9 cellular contexts compared by ENCODE assay signal in genomic region chr1:6922096-6922931, GRCh38.
DNase-seq lines count a peak whose midpoint lies in the region; ATAC-seq and TF ChIP-seq lines count a peak whose summit lies in the region.
"Had no signal": no experiment of that assay in that cellular context is flagged by ENCODE, and none has a peak within 500 bp of the region (broad histone marks: within the 10 kb centered on the region; RNA-seq: fewer than 3 reads in every experiment).

No MANE protein-coding gene starts in this region.

- H3K36me3 Mint-ChIP-seq in activated T-helper 1 cell treated with anti-CD3 and anti-CD28 coated beads, Interleukin-12 subunit alpha, Interleukin-12 subunit beta, Interleukin-2, Interleukin-4 antibody, amounts not matched to agents 30 ng/mL and 10 ng/mL and 1 ng/mL, durations not matched to agents 14 hours and 24 hours and 36 hours (ENCODE audit: low read depth) = no peaks in the 10 kb centered on the region

- DNase-seq in NCI-H2227 treated with DMSO at 0.1 percent for 48 hours (lab: John Stamatoyannopoulos, UW) (peak; percentile 85), epithelial cell of prostate (ENCODE audit: low read depth, low spot score) (peak; percentile 24), NCI-H1048 (lab: John Stamatoyannopoulos, UW) (no peak), T-helper 9 cell (no peak)
- DNase-seq in activated T-helper 1 cell treated with anti-CD3 and anti-CD28 coated beads, Interleukin-12 subunit alpha, Interleukin-12 subunit beta, Interleukin-2, Interleukin-4 antibody, amounts not matched to agents 30 ng/mL and 10 ng/mL and 1 ng/mL, durations not matched to agents 14 hours and 24 hours and 36 hours (ENCODE audit: low spot score) = no peak
- DNase-seq: KBM-7 had no signal

- no peaks in the 10 kb centered on the region for H3K27me3 ChIP-seq in BLaER1
- no peaks in the 10 kb centered on the region for H3K27me3 ChIP-seq in neural cell (ENCODE audit: insufficient read depth, low read depth, low read length)

- no peak overlapping the region for H3K4me3 Mint-ChIP-seq in activated T-helper 1 cell treated with anti-CD3 and anti-CD28 coated beads, Interleukin-12 subunit alpha, Interleukin-12 subunit beta, Interleukin-2, Interleukin-4 antibody, amounts not matched to agents 30 ng/mL and 10 ng/mL and 1 ng/mL, durations not matched to agents 14 hours and 24 hours and 36 hours

- ATAC-seq in GM21526 (IDR thresholded peaks at IDR 0.05; ENCODE audit: low FRiP score, unreplicated experiment) = no peak

- H3K4me2 ChIP-seq in BLaER1 (peak overlapping the region; percentile 65), neural cell (ENCODE audit: low read length) (no peak overlapping the region)

- H3K9ac ChIP-seq in BLaER1 (no peak overlapping the region), neural cell (ENCODE audit: low read length) (no peak overlapping the region)

- peak; percentile 13 for TF ChIP-seq RAD21 in neural cell (conservative IDR thresholded peaks at IDR 0.05)

- TF ChIP-seq EP300 in neural cell (conservative IDR thresholded peaks at IDR 0.05; ENCODE audit: poor library complexity, severe bottlenecking) = peak; percentile 10

- no peaks in the 10 kb centered on the region for H3K27me3 Mint-ChIP-seq in activated T-helper 1 cell treated with anti-CD3 and anti-CD28 coated beads, Interleukin-12 subunit alpha, Interleukin-12 subunit beta, Interleukin-2, Interleukin-4 antibody, amounts not matched to agents 30 ng/mL and 10 ng/mL and 1 ng/mL, durations not matched to agents 14 hours and 24 hours and 36 hours (ENCODE audit: insufficient read depth)

- H3K79me2 ChIP-seq in neural cell (replicated peaks; ENCODE audit: insufficient read depth, low read length) = no peaks in the 10 kb centered on the region

- H3K9me3 ChIP-seq in BLaER1 (peaks cover 19% of the 10 kb centered on the region), neural cell (ENCODE audit: low read length) (no peaks in the 10 kb centered on the region)

- no peak for TF ChIP-seq CTCF in neural cell (IDR thresholded peaks at IDR 0.05; ENCODE audit: poor library complexity, severe bottlenecking)

- H3K27ac ChIP-seq in BLaER1 (no peak overlapping the region), epithelial cell of prostate (no peak overlapping the region), neural cell (ENCODE audit: low read length) (peak overlapping the region; percentile 18)

- no peaks in the 10 kb centered on the region for H3K4me1 Mint-ChIP-seq in activated T-helper 1 cell treated with anti-CD3 and anti-CD28 coated beads, Interleukin-12 subunit alpha, Interleukin-12 subunit beta, Interleukin-2, Interleukin-4 antibody, amounts not matched to agents 30 ng/mL and 10 ng/mL and 1 ng/mL, durations not matched to agents 14 hours and 24 hours and 36 hours (ENCODE audit: low read depth)

- H3K9me2 ChIP-seq in neural cell (ENCODE audit: insufficient read depth, low read length) = no peaks in the 10 kb centered on the region

- no peaks in the 10 kb centered on the region for H3K36me3 ChIP-seq in BLaER1
- no peaks in the 10 kb centered on the region for H3K36me3 ChIP-seq in neural cell (ENCODE audit: insufficient read depth, low read length)

- H3K9me3 Mint-ChIP-seq in activated T-helper 1 cell treated with anti-CD3 and anti-CD28 coated beads, Interleukin-12 subunit alpha, Interleukin-12 subunit beta, Interleukin-2, Interleukin-4 antibody, amounts not matched to agents 30 ng/mL and 10 ng/mL and 1 ng/mL, durations not matched to agents 14 hours and 24 hours and 36 hours = no peaks in the 10 kb centered on the region

- no peak overlapping the region for H2AFZ ChIP-seq in neural cell (ENCODE audit: low read depth, low read length)

- intact Hi-C loops in activated T-helper 1 cell treated with anti-CD3 and anti-CD28 coated beads, Interleukin-12 subunit alpha, Interleukin-12 subunit beta, Interleukin-2, Interleukin-4 antibody, amounts not matched to agents 30 ng/mL and 10 ng/mL and 1 ng/mL, durations not matched to agents 14 hours and 24 hours and 36 hours (cut with micrococcal nuclease) = no loop called here

- H4K20me1 ChIP-seq in BLaER1 (no peaks in the 10 kb centered on the region), neural cell (ENCODE audit: insufficient read depth) (no peaks in the 10 kb centered on the region)

- no peak overlapping the region for H3K27ac Mint-ChIP-seq in activated T-helper 1 cell treated with anti-CD3 and anti-CD28 coated beads, Interleukin-12 subunit alpha, Interleukin-12 subunit beta, Interleukin-2, Interleukin-4 antibody, amounts not matched to agents 30 ng/mL and 10 ng/mL and 1 ng/mL, durations not matched to agents 14 hours and 24 hours and 36 hours

- H3K4me3 ChIP-seq in BLaER1 = no peak overlapping the region
- H3K4me3 ChIP-seq in neural cell (ENCODE audit: low read length) = no peak overlapping the region

- no peaks in the 10 kb centered on the region for H3F3A ChIP-seq in neural cell (ENCODE audit: insufficient read depth, low read length, poor library complexity, severe bottlenecking)

- H3K4me1 ChIP-seq in BLaER1 = peaks cover 73% of the 10 kb centered on the region

TF ChIP-seq in neural cell, 6 proteins besides CTCF, POLR2A, EP300 and RAD21:
- TF ChIP-seq POLR2AphosphoS5 (IDR thresholded peaks at IDR 0.05) (no peak), SMC3 (conservative IDR thresholded peaks at IDR 0.05; ENCODE audit: poor library complexity) (no peak), MXI1 (conservative IDR thresholded peaks at IDR 0.05; ENCODE audit: poor library complexity, severe bottlenecking) (peak; percentile 51)

Comparison
In these comparisons a context has a peak if more than half of its experiments do, and no peak if none do; other contexts are left out.
1. DNase-seq: peak in NCI-H2227 treated with DMSO at 0.1 percent for 48 hours (single experiment) and epithelial cell of prostate (single experiment); none in activated T-helper 1 cell treated with anti-CD3 and anti-CD28 coated beads, Interleukin-12 subunit alpha, Interleukin-12 subunit beta, Interleukin-2, Interleukin-4 antibody, amounts not matched to agents 30 ng/mL and 10 ng/mL and 1 ng/mL, durations not matched to agents 14 hours and 24 hours and 36 hours (single experiment), NCI-H1048 (single experiment) and T-helper 9 cell (single experiment).